Comparison of ENCODE assay signal across 2 cellular contexts in the genomic region with DNA sequence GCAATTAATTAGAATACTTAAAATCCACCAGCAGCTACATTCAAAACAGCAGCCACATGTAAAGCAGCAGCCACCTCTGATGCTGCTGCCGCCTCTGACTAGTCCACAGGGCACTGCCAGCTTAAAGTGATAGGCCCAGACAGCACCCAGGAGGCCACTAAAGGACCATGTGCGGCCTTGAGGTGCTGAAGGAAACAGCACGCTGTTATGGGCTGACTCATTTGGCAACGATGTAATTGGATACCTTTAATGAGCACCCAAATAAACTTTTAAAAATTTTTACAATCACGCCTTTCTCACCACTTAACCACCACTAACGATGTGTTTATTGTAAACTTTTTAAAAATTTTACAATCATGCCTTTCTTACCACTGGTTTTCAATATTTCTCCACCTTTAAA.
TF ChIP-seq lines count a peak whose summit lies in the region.

No MANE protein-coding gene starts in this region.

TF ChIP-seq in IMR-90, 13 proteins besides CTCF, POLR2A, EP300 and RAD21:
- TF ChIP-seq, protein P1, sequence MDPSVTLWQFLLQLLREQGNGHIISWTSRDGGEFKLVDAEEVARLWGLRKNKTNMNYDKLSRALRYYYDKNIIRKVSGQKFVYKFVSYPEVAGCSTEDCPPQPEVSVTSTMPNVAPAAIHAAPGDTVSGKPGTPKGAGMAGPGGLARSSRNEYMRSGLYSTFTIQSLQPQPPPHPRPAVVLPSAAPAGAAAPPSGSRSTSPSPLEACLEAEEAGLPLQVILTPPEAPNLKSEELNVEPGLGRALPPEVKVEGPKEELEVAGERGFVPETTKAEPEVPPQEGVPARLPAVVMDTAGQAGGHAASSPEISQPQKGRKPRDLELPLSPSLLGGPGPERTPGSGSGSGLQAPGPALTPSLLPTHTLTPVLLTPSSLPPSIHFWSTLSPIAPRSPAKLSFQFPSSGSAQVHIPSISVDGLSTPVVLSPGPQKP (IDR thresholded peaks at IDR 0.05; ENCODE audit: borderline replicate concordance, low read depth, low read length), result no peak
- no peak for TF ChIP-seq RFX5 (IDR thresholded peaks at IDR 0.05; ENCODE audit: low read depth, low read length)
- TF ChIP-seq, protein P2, sequence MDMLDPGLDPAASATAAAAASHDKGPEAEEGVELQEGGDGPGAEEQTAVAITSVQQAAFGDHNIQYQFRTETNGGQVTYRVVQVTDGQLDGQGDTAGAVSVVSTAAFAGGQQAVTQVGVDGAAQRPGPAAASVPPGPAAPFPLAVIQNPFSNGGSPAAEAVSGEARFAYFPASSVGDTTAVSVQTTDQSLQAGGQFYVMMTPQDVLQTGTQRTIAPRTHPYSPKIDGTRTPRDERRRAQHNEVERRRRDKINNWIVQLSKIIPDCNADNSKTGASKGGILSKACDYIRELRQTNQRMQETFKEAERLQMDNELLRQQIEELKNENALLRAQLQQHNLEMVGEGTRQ (IDR thresholded peaks at IDR 0.05; ENCODE audit: low read depth, low read length), result no peak
- TF ChIP-seq BHLHE40 (IDR thresholded peaks at IDR 0.05; ENCODE audit: low read depth, low read length), result no peak
- TF ChIP-seq CHD1 (IDR thresholded peaks at IDR 0.05; ENCODE audit: low read depth, low read length), result no peak
- no peak for TF ChIP-seq NFE2L2 (IDR thresholded peaks at IDR 0.05; ENCODE audit: low read depth, low read length)
- TF ChIP-seq SMC3 (IDR thresholded peaks at IDR 0.05; ENCODE audit: low read depth, low read length), result no peak
- no peak for TF ChIP-seq MAFK (IDR thresholded peaks at IDR 0.05; ENCODE audit: low read depth, low read length)
- no peak for TF ChIP-seq CEBPB (IDR thresholded peaks at IDR 0.05; ENCODE audit: low read depth, low read length)

TF ChIP-seq in liver, 16 proteins besides CTCF, POLR2A, EP300 and RAD21:
- TF ChIP-seq FOXA1 (IDR thresholded peaks at IDR 0.05) (no peak), JUND (IDR thresholded peaks at IDR 0.05) (no peak), HNF4A (conservative IDR thresholded peaks at IDR 0.05) (no peak), NR2F2 (IDR thresholded peaks at IDR 0.05) (no peak), YY1 (IDR thresholded peaks at IDR 0.05) (no peak), GABPA (IDR thresholded peaks at IDR 0.05 in 1 of 2, conservative IDR thresholded peaks at IDR 0.05 in 1 of 2) (no peak), HNF4G (IDR thresholded peaks at IDR 0.05) (no peak), RXRA (IDR thresholded peaks at IDR 0.05) (no peak)
- TF ChIP-seq, protein P3, sequence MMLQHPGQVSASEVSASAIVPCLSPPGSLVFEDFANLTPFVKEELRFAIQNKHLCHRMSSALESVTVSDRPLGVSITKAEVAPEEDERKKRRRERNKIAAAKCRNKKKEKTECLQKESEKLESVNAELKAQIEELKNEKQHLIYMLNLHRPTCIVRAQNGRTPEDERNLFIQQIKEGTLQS (IDR thresholded peaks at IDR 0.05), result no peak
